In genomic region chr12:115049617-115050016, GRCh38 we compare ENCODE assay signal across 17 cellular contexts.
DNase-seq lines count a peak whose midpoint lies in the region; ATAC-seq, FAIRE-seq and TF ChIP-seq lines count a peak whose summit lies in the region.
"Had no signal": no experiment of that assay in that cellular context is flagged by ENCODE, and none has a peak within 500 bp of the region (broad histone marks: within the 10 kb centered on the region; RNA-seq: fewer than 3 reads in every experiment).

No MANE protein-coding gene starts in this region.

- no peak overlapping the region for H3K4me3 Mint-ChIP-seq in MCF 10A (ENCODE audit: unreplicated experiment)

- no peak overlapping the region for H3K27ac ChIP-seq in breast epithelium
- H3K27ac ChIP-seq in liver (ENCODE audit: low read depth in 1 of 2, low read length in 2 of 2): no peak overlapping the region
- H3K27ac ChIP-seq: C4-2B, KMS-11 had no signal

- no peak for FAIRE-seq in H54 (lab: Jason Lieb, UNC)
- FAIRE-seq: GM18507 had no signal

- no TSS peak for BruUV-seq in MCF 10A (replicated peaks; lab: Mats Ljungman, UMichigan)

- POLR2A ChIA-PET in MCF 10A (lab: Yijun Ruan, JAX): no interaction called here

- no peaks in the 10 kb centered on the region for H3K9me3 Mint-ChIP-seq in MCF 10A (ENCODE audit: unreplicated experiment)

- intact Hi-C loops in MCF 10A (cut with micrococcal nuclease): no loop called here
- intact Hi-C loops in breast epithelium (cut with DNase I; ENCODE audit: low total_unique reads): no loop called here

- no peaks in the 10 kb centered on the region for H3K27me3 ChIP-seq in breast epithelium
- H3K27me3 ChIP-seq in liver (ENCODE audit: control insufficient read depth in 4 of 4, insufficient read depth in 4 of 4, low read length in 3 of 4): no peaks in the 10 kb centered on the region

- H3K4me3 ChIP-seq in breast epithelium (no peak overlapping the region), choroid plexus epithelial cell (ENCODE audit: low read depth, low read length) (no peak overlapping the region), liver (ENCODE audit: low read depth in 1 of 3, low read length in 3 of 3) (no peak overlapping the region)

- whole genome bisulfite sequencing in liver: 91% methylated on average over 4 of the region's 4 CpGs

- no peaks in the 10 kb centered on the region for H3K36me3 Mint-ChIP-seq in MCF 10A (ENCODE audit: insufficient read depth, unreplicated experiment)

- CTCF ChIA-PET in MCF 10A (lab: Yijun Ruan, JAX): interaction anchor here (0.6 kb wide), 1 partner anchor 238 kb away, joined by 3 read pairs; no protein-coding TSS in a partner anchor

- H3K4me1 ChIP-seq in breast epithelium (no peaks in the 10 kb centered on the region), liver (ENCODE audit: control insufficient read depth in 4 of 4, insufficient read depth in 4 of 4, low read length in 3 of 4) (no peaks in the 10 kb centered on the region)

- TF ChIP-seq RAD21 in liver (IDR thresholded peaks at IDR 0.05): no peak

- no peak overlapping the region for H3K9ac ChIP-seq in liver (ENCODE audit: low read depth in 1 of 2, low read length in 2 of 2)
- H3K9ac ChIP-seq: KMS-11 had no signal

- DNase-seq in MCF 10A (ENCODE audit: unreplicated experiment): peak; percentile 16
- no peak for DNase-seq in breast epithelium (ENCODE audit: low spot score in 2 of 2)
- peak; percentile 32 for DNase-seq in choroid plexus epithelial cell (ENCODE audit: low read depth)
- DNase-seq in D341Med (ENCODE audit: low spot score): no peak
- no peak for DNase-seq in H54 (ENCODE audit: insufficient read length, low spot score)
- DNase-seq: 8988T, COR-L47, NCI-H187 treated with DMSO at 0.1 percent for 48 hours, NCI-H2171, NCI-H774, SIG-M5 had no signal

- H3K36me3 ChIP-seq in breast epithelium (no peaks in the 10 kb centered on the region), liver (ENCODE audit: control insufficient read depth in 4 of 4, insufficient read depth in 3 of 4, low read depth in 1 of 4, low read length in 3 of 4) (no peaks in the 10 kb centered on the region)

- no peaks in the 10 kb centered on the region for H3K9me3 ChIP-seq in breast epithelium
- H3K9me3 ChIP-seq in liver (ENCODE audit: control insufficient read depth in 4 of 4, low read length in 3 of 4): no peaks in the 10 kb centered on the region

- no peaks in the 10 kb centered on the region for H3K4me1 Mint-ChIP-seq in MCF 10A (ENCODE audit: insufficient read depth, unreplicated experiment)

- H3K27ac Mint-ChIP-seq in MCF 10A (ENCODE audit: low read depth, unreplicated experiment): no peak overlapping the region

- no peak for TF ChIP-seq POLR2A in breast epithelium (IDR thresholded peaks at IDR 0.05)
- TF ChIP-seq POLR2A in H54 (IDR thresholded peaks at IDR 0.05; ENCODE audit: low read depth, low read length): no peak

- peaks cover 51% of the 10 kb centered on the region for H3K27me3 Mint-ChIP-seq in MCF 10A (ENCODE audit: insufficient read depth, unreplicated experiment)

- ATAC-seq in HG03196 (IDR thresholded peaks at IDR 0.05; ENCODE audit: unreplicated experiment): no peak

- TF ChIP-seq CTCF in MCF 10A (IDR thresholded peaks at IDR 0.05; ENCODE audit: unreplicated experiment) (no peak), breast epithelium (IDR thresholded peaks at IDR 0.05) (no peak), choroid plexus epithelial cell (conservative IDR thresholded peaks at IDR 0.05; ENCODE audit: low read depth, low read length) (no peak), liver (IDR thresholded peaks at IDR 0.05; ENCODE audit: low read depth, low read length, missing input control) (no peak)

TF ChIP-seq in PFSK-1, 5 proteins besides CTCF, POLR2A, EP300 and RAD21:
- TF ChIP-seq POLR2AphosphoS5 (IDR thresholded peaks at IDR 0.05; ENCODE audit: low read depth, low read length): no peak
- TF ChIP-seq REST (IDR thresholded peaks at IDR 0.05; ENCODE audit: insufficient read depth in 1 of 2, low read depth in 2 of 2, low read length in 2 of 2): peak; percentile 53 to 89; a peak in 2 of 4 replicates

TF ChIP-seq in liver, 16 proteins besides CTCF, POLR2A, EP300 and RAD21:
- TF ChIP-seq FOXA1 (IDR thresholded peaks at IDR 0.05) (no peak), HNF4A (conservative IDR thresholded peaks at IDR 0.05) (no peak), GABPA (IDR thresholded peaks at IDR 0.05 in 1 of 2, conservative IDR thresholded peaks at IDR 0.05 in 1 of 2) (no peak), FOXA2 (IDR thresholded peaks at IDR 0.05) (no peak), SP1 (IDR thresholded peaks at IDR 0.05) (no peak), REST (IDR thresholded peaks at IDR 0.05) (peak; percentile 95), NR2F2 (IDR thresholded peaks at IDR 0.05) (no peak), EGR1 (IDR thresholded peaks at IDR 0.05; ENCODE audit: low read depth in 2 of 2) (no peak), HNF4G (IDR thresholded peaks at IDR 0.05) (no peak)

Comparison
In these comparisons a context has a peak if more than half of its experiments do, and no peak if none do; other contexts are left out.
1. DNase-seq: peak in MCF 10A (single experiment) and choroid plexus epithelial cell (single experiment); none in breast epithelium (0 of 2), D341Med (single experiment) and H54 (single experiment).